In genomic region chr22:41555325-41555724, GRCh38 we compare ENCODE assay signal across 34 cellular contexts. TPM values are rescaled to one million over a fixed set of nuclear protein-coding genes. Genes with fewer than 3 reads are reported as not detected.
A peak's percentile ranks its signal among the peaks of the same experiment; 100 is the strongest.
DNase-seq lines count a peak whose midpoint lies in the region; TF ChIP-seq lines count a peak whose summit lies in the region.
"Had no signal": no experiment of that assay in that cellular context is flagged by ENCODE, and none has a peak within 500 bp of the region (broad histone marks: within the 10 kb centered on the region; RNA-seq: fewer than 3 reads in every experiment).

No MANE protein-coding gene starts in this region.

- no peaks in the 10 kb centered on the region for H3K27me3 ChIP-seq in osteoblast (ENCODE audit: insufficient read depth, low read length)
- H3K27me3 ChIP-seq: ascending aorta had no signal

- peak overlapping the region; percentile 29 for H2AFZ ChIP-seq in osteoblast (ENCODE audit: low read length)

- H3K36me3 Mint-ChIP-seq in brain, result no peaks in the 10 kb centered on the region
- H3K36me3 Mint-ChIP-seq: activated naive CD4-positive, alpha-beta T cell treated with anti-CD3 and anti-CD28 coated beads, Interleukin-2, amount 50 U/mL, for 72 hours; CD4-positive, alpha-beta memory T cell had no signal

- H3K4me1 ChIP-seq in osteoblast (ENCODE audit: insufficient read depth, low read length), result peaks cover 15% of the 10 kb centered on the region
- H3K4me1 ChIP-seq: gastrocnemius medialis had no signal

- peak overlapping the region in 1 of 5 experiments; percentile 46 for H3K4me3 Mint-ChIP-seq in brain
- H3K4me3 Mint-ChIP-seq: activated CD4-positive, alpha-beta memory T cell treated with anti-CD3 and anti-CD28 coated beads, Interleukin-2, amount 10 ng/mL, durations not matched to agents 7 days and 5 days; CD4-positive, alpha-beta memory T cell; central memory CD8-positive, alpha-beta T cell; IgD-negative memory B cell; T-helper 1 cell treated with Interleukin-12 subunit alpha and Interleukin-12 subunit beta and Interleukin-4 antibody, amounts not matched to agents 30 μg/mL and 1 μg/mL, for 36 hours had no signal

- H3K36me3 ChIP-seq in osteoblast (ENCODE audit: insufficient read depth, low read length), result no peaks in the 10 kb centered on the region
- H3K36me3 ChIP-seq: ascending aorta, gastrocnemius medialis had no signal

- H3K9me3 Mint-ChIP-seq in brain, result peaks cover 0 to 5% (median 0%) of the 10 kb centered on the region in 5 experiments
- H3K9me3 Mint-ChIP-seq: activated CD4-positive, alpha-beta memory T cell treated with anti-CD3 and anti-CD28 coated beads, Interleukin-2, amount 10 ng/mL, durations not matched to agents 7 days and 5 days; activated naive CD4-positive, alpha-beta T cell treated with anti-CD3 and anti-CD28 coated beads, Interleukin-2, amount 50 U/mL, for 72 hours; activated T-helper 2 cell treated with anti-CD3 and anti-CD28 coated beads, Interferon-gamma antibody, Interleukin-2, Interleukin-4, amounts not matched to agents 10 μg/mL and 5 μg/mL and 100 μg/mL, durations not matched to agents 14 hours and 24 hours and 36 hours; CD4-positive, alpha-beta memory T cell; central memory CD8-positive, alpha-beta T cell; IgD-negative memory B cell; T-helper 1 cell treated with Interleukin-12 subunit alpha and Interleukin-12 subunit beta and Interleukin-4 antibody, amounts not matched to agents 30 μg/mL and 1 μg/mL, for 36 hours had no signal

- peaks cover 85% of the 10 kb centered on the region for H3K4me1 Mint-ChIP-seq in brain
- H3K4me1 Mint-ChIP-seq: CD4-positive, alpha-beta memory T cell; central memory CD8-positive, alpha-beta T cell had no signal

- peaks cover 3% of the 10 kb centered on the region for H3K27me3 Mint-ChIP-seq in brain

- no peaks in the 10 kb centered on the region for H4K20me1 ChIP-seq in osteoblast (ENCODE audit: insufficient read depth, low read length)

- no peaks in the 10 kb centered on the region for H3K79me2 ChIP-seq in osteoblast (ENCODE audit: insufficient read depth, low read length)

- H3K9me3 ChIP-seq in osteoblast (ENCODE audit: low read depth, low read length), result no peaks in the 10 kb centered on the region
- H3K9me3 ChIP-seq: A549, ascending aorta, gastrocnemius medialis, SK-N-SH had no signal

- H3K4me3 ChIP-seq in osteoblast (ENCODE audit: insufficient read depth, low read length), result no peak overlapping the region
- H3K4me3 ChIP-seq: A549, ascending aorta, gastrocnemius medialis, smooth muscle cell had no signal

- TF ChIP-seq CTCF in brain (conservative IDR thresholded peaks at IDR 0.05), result no peak
- TF ChIP-seq CTCF in osteoblast (IDR thresholded peaks at IDR 0.05; ENCODE audit: extremely low read depth, low read depth, low read length), result no peak

- H3K4me2 ChIP-seq in osteoblast (ENCODE audit: insufficient read depth, low read length), result no peak overlapping the region
- H3K4me2 ChIP-seq: A549, SK-N-SH, smooth muscle cell had no signal

- intact Hi-C loops in posterior vena cava (cut with DNase I), result no loop called here

- peak overlapping the region; percentile 85 to 98 (median 90) for H3K27ac Mint-ChIP-seq in brain
- H3K27ac Mint-ChIP-seq: activated CD4-positive, alpha-beta memory T cell treated with anti-CD3 and anti-CD28 coated beads, Interleukin-2, amount 10 ng/mL, durations not matched to agents 7 days and 5 days; activated naive CD4-positive, alpha-beta T cell treated with anti-CD3 and anti-CD28 coated beads, Interleukin-2, amount 50 U/mL, for 72 hours; activated T-helper 2 cell treated with anti-CD3 and anti-CD28 coated beads, Interferon-gamma antibody, Interleukin-2, Interleukin-4, amounts not matched to agents 10 μg/mL and 5 μg/mL and 100 μg/mL, durations not matched to agents 14 hours and 24 hours and 36 hours; IgD-negative memory B cell; T-helper 1 cell treated with Interleukin-12 subunit alpha and Interleukin-12 subunit beta and Interleukin-4 antibody, amounts not matched to agents 30 μg/mL and 1 μg/mL, for 36 hours had no signal

- DNase-seq in NCI-H82 (lab: John Stamatoyannopoulos, UW), result peak; percentile 28
- no peak for DNase-seq in NCI-H82 treated with DMSO at 0.1 percent for 48 hours (lab: John Stamatoyannopoulos, UW; ENCODE audit: unreplicated experiment)
- DNase-seq in NCI-H2171 (lab: John Stamatoyannopoulos, UW), result peak; percentile 35
- DNase-seq in osteoblast (ENCODE audit: insufficient read length, low spot score, missing footprints), result peak; percentile 3
- no peak for DNase-seq in OCI-M2 (lab: John Stamatoyannopoulos, UW; ENCODE audit: unreplicated experiment)
- DNase-seq in posterior vena cava (ENCODE audit: low spot score), result no peak
- no peak for DNase-seq in NCI-H748 (lab: John Stamatoyannopoulos, UW; ENCODE audit: unreplicated experiment)
- DNase-seq: activated CD4-positive, alpha-beta memory T cell treated with anti-CD3 and anti-CD28 coated beads, Interleukin-2, amount 10 ng/mL, durations not matched to agents 7 days and 5 days; activated CD4-positive, CD25-positive, alpha-beta regulatory T cell treated with anti-CD3 and anti-CD28 coated beads, Interleukin-2, amount 50 U/mL, for 72 hours; activated CD8-positive, alpha-beta memory T cell treated with anti-CD3 and anti-CD28 coated beads, Interleukin-2, amount 50 U/mL, for 48 hours; AML-193; CD4-positive, alpha-beta memory T cell; gastrocnemius medialis; GOT3; hippocampal formation; left colon; mesendoderm; NCI-H1048; NCI-H2029; NCI-H524; SK-N-SH; stimulated activated CD4-positive, alpha-beta T cell treated with anti-CD3 and anti-CD28 coated beads, Interleukin-2, amount 100 ng/mL, for 24 hours; trophoblast cell had no signal

- H3K27ac ChIP-seq in osteoblast (ENCODE audit: low read depth, low read length), result no peak overlapping the region
- H3K27ac ChIP-seq: A549, ascending aorta, gastrocnemius medialis had no signal

RNA-seq across cellular contexts. Expression of gene CSDC2, which starts 5.5 kb away (rescaled TPM):
- 9.6 TPM for polyA plus RNA-seq in brain (ENCODE audit: insufficient read depth, low read depth, low replicate concordance)
- total RNA-seq in osteoblast (0.88 and 1.1 TPM in 2 replicates), posterior vena cava (10 to 100 TPM; 11.5 to 27.0 TPM)
- total RNA-seq: activated CD4-positive, alpha-beta memory T cell treated with anti-CD3 and anti-CD28 coated beads, Interleukin-2, amount 10 ng/mL, durations not matched to agents 7 days and 5 days; activated naive CD4-positive, alpha-beta T cell treated with anti-CD3 and anti-CD28 coated beads, Interleukin-2, amount 50 U/mL, for 72 hours; activated T-helper 2 cell treated with anti-CD3 and anti-CD28 coated beads, Interferon-gamma antibody, Interleukin-2, Interleukin-4, amounts not matched to agents 10 μg/mL and 5 μg/mL and 100 μg/mL, durations not matched to agents 14 hours and 24 hours and 36 hours; CD4-positive, alpha-beta memory T cell; dermis microvascular lymphatic vessel endothelial cell; RPMI7951 had no signal
- polyA plus RNA-seq: CD4-positive, alpha-beta memory T cell; IgD-negative memory B cell had no signal

RNA-seq across cellular contexts. Expression of gene POLR3H, which starts 11.1 kb away (rescaled TPM):
- polyA plus RNA-seq in brain (ENCODE audit: insufficient read depth, low read depth, low replicate concordance), result 39.3 TPM
- 26.2 and 27.9 TPM in 2 replicates for total RNA-seq in osteoblast
- 10 to 100 TPM; 29.9 to 35.4 TPM for total RNA-seq in posterior vena cava

RNA-seq across cellular contexts. Expression of gene PMM1, which starts 34.3 kb away (rescaled TPM):
- polyA plus RNA-seq in brain (ENCODE audit: insufficient read depth, low read depth, low replicate concordance), result 65.2 TPM
- total RNA-seq in osteoblast (15.6 and 18.9 TPM in 2 replicates), posterior vena cava (10 to 100 TPM; 17.9 to 18.8 TPM)

Comparison
In these comparisons a context has a peak if more than half of its experiments do, and no peak if none do; other contexts are left out.
1. DNase-seq: peak in NCI-H82 (single experiment), NCI-H2171 (single experiment) and osteoblast (single experiment); none in NCI-H82 treated with DMSO at 0.1 percent for 48 hours (single experiment), OCI-M2 (single experiment), posterior vena cava (single experiment) and NCI-H748 (single experiment).